In genomic region chr5:168916266-168916665, GRCh38 we compare ENCODE assay signal across 1 cellular context.
TF ChIP-seq lines count a peak whose summit lies in the region.

No MANE protein-coding gene starts in this region.

TF ChIP-seq in HCT116, 20 proteins besides CTCF, POLR2A, EP300 and RAD21 (continued from another document):
- TF ChIP-seq REST (IDR thresholded peaks at IDR 0.05; ENCODE audit: low read depth) (no peak), EGR1 (IDR thresholded peaks at IDR 0.05; ENCODE audit: low read depth) (no peak), ZNF274 (IDR thresholded peaks at IDR 0.05; ENCODE audit: low read depth, low read length) (no peak), FOSL1 (IDR thresholded peaks at IDR 0.05; ENCODE audit: low read depth) (no peak), JUND (IDR thresholded peaks at IDR 0.05) (no peak), ZBTB33 (IDR thresholded peaks at IDR 0.05; ENCODE audit: extremely low read depth, insufficient replicate concordance, low read length) (no peak)
